ENCODE assay signal across 9 cellular contexts in genomic region chr13:110017379-110017778, GRCh38.
A peak's percentile ranks its signal among the peaks of the same experiment; 100 is the strongest.
DNase-seq lines count a peak whose midpoint lies in the region; ATAC-seq, FAIRE-seq and TF ChIP-seq lines count a peak whose summit lies in the region.
"Had no signal": no experiment of that assay in that cellular context is flagged by ENCODE, and none has a peak within 500 bp of the region (broad histone marks: within the 10 kb centered on the region; RNA-seq: fewer than 3 reads in every experiment).

No MANE protein-coding gene starts in this region.

- no peaks in the 10 kb centered on the region for H3K79me2 ChIP-seq in astrocyte (ENCODE audit: insufficient read depth, low read length)

- DNase-seq in HFFc6 (peak; percentile 87), astrocyte (ENCODE audit: low read depth) (peak; percentile 96), iPS DF 4.7 (ENCODE audit: extremely low read depth, low spot score) (peak; percentile 30), NCI-H1417 treated with DMSO at 0.1 percent for 48 hours (lab: John Stamatoyannopoulos, UW) (no peak), GM19238 (ENCODE audit: insufficient read length, low spot score) (no peak), DMS 273 (lab: John Stamatoyannopoulos, UW; ENCODE audit: unreplicated experiment) (no peak)
- DNase-seq: NCI-H526 treated with DMSO at 0.1 percent for 48 hours had no signal

- no peak for ATAC-seq in activated CD4-positive, CD25-positive, alpha-beta regulatory T cell treated with anti-CD3 and anti-CD28 coated beads, Interleukin-2, amount 50 U/mL, for 24 hours

- TF ChIP-seq CTCF in 22Rv1 (IDR thresholded peaks at IDR 0.05) (no peak), HFFc6 (IDR thresholded peaks at IDR 0.05) (no peak), astrocyte (IDR thresholded peaks at IDR 0.05; ENCODE audit: insufficient read depth, low read depth, low read length) (no peak)

- H3K4me3 ChIP-seq in astrocyte (ENCODE audit: insufficient read depth, low read depth, low read length), result peak overlapping the region; percentile 13

- H3K27me3 ChIP-seq in astrocyte (ENCODE audit: insufficient read depth, low read length), result no peaks in the 10 kb centered on the region

- peak overlapping the region; percentile 38 for H2AFZ ChIP-seq in astrocyte (ENCODE audit: low read depth, low read length)

- no peaks in the 10 kb centered on the region; the same call in 1 of the 2 replicates for H3K27me3 Mint-ChIP-seq in HFFc6 (ENCODE audit: insufficient read depth)
- no peaks in the 10 kb centered on the region for H3K27me3 Mint-ChIP-seq in astrocyte (ENCODE audit: low read depth, unreplicated experiment)

- H3K9ac ChIP-seq in astrocyte (ENCODE audit: low read length), result peak overlapping the region; percentile 41

- peak overlapping the region; percentile 75 for H3K4me3 Mint-ChIP-seq in HFFc6
- H3K4me3 Mint-ChIP-seq in astrocyte (ENCODE audit: unreplicated experiment), result peak overlapping the region; percentile 28

- FAIRE-seq in astrocyte (lab: Jason Lieb, UNC), result peak; percentile 98

- H3K27ac Mint-ChIP-seq in HFFc6 (peak overlapping the region; percentile 95), astrocyte (ENCODE audit: unreplicated experiment) (peak overlapping the region; percentile 95)

- H3K4me1 Mint-ChIP-seq in HFFc6 (ENCODE audit: low read depth) (peaks cover 65% of the 10 kb centered on the region), astrocyte (ENCODE audit: low read depth, unreplicated experiment) (peaks cover 39% of the 10 kb centered on the region)

- no peaks in the 10 kb centered on the region for H4K20me1 ChIP-seq in astrocyte (ENCODE audit: insufficient read depth, low read length)

- no peaks in the 10 kb centered on the region for H3K36me3 ChIP-seq in astrocyte (ENCODE audit: insufficient read depth, low read length)

- peak overlapping the region; percentile 72 for H3K4me2 ChIP-seq in astrocyte (ENCODE audit: low read length)

- no peaks in the 10 kb centered on the region for H3K9me3 Mint-ChIP-seq in HFFc6
- peaks cover 1% of the 10 kb centered on the region for H3K9me3 Mint-ChIP-seq in astrocyte (ENCODE audit: unreplicated experiment)

- no peaks in the 10 kb centered on the region for H3K9me3 ChIP-seq in astrocyte (ENCODE audit: insufficient read depth, low read depth, low read length)

- H3K4me1 ChIP-seq in astrocyte (ENCODE audit: insufficient read depth, low read length), result peaks cover 30% of the 10 kb centered on the region

- H3K27ac ChIP-seq in 22Rv1, result peak overlapping the region; percentile 95; the same call in 1 of the 2 replicates
- H3K27ac ChIP-seq in astrocyte (ENCODE audit: low read depth, low read length), result peak overlapping the region; percentile 76

- no peaks in the 10 kb centered on the region; the same call in 1 of the 2 replicates for H3K36me3 Mint-ChIP-seq in HFFc6 (ENCODE audit: low read depth)
- peaks cover 2% of the 10 kb centered on the region for H3K36me3 Mint-ChIP-seq in astrocyte (ENCODE audit: low read depth, unreplicated experiment)

Comparison
In these comparisons a context has a peak if more than half of its experiments do, and no peak if none do; other contexts are left out.
1. DNase-seq: peak in HFFc6 (single experiment), astrocyte (single experiment) and iPS DF 4.7 (single experiment); none in NCI-H1417 treated with DMSO at 0.1 percent for 48 hours (single experiment), GM19238 (single experiment) and DMS 273 (single experiment).